ENCODE assay signal across 1 cellular context in genomic region chr2:98909381-98910211, GRCh38.
TF ChIP-seq lines count a peak whose summit lies in the region.

No MANE protein-coding gene starts in this region.

TF ChIP-seq in Ishikawa, 13 proteins besides CTCF, POLR2A, EP300 and RAD21 (continued from another document):
- no peak for TF ChIP-seq ZBTB7A (IDR thresholded peaks at IDR 0.05; ENCODE audit: low read depth)
- no peak for TF ChIP-seq FOXM1 (IDR thresholded peaks at IDR 0.05; ENCODE audit: borderline replicate concordance, low read depth)
TF ChIP-seq in Ishikawa: peak in this region for 5.
